1 cellular context compared by ENCODE assay signal in the genomic region with DNA sequence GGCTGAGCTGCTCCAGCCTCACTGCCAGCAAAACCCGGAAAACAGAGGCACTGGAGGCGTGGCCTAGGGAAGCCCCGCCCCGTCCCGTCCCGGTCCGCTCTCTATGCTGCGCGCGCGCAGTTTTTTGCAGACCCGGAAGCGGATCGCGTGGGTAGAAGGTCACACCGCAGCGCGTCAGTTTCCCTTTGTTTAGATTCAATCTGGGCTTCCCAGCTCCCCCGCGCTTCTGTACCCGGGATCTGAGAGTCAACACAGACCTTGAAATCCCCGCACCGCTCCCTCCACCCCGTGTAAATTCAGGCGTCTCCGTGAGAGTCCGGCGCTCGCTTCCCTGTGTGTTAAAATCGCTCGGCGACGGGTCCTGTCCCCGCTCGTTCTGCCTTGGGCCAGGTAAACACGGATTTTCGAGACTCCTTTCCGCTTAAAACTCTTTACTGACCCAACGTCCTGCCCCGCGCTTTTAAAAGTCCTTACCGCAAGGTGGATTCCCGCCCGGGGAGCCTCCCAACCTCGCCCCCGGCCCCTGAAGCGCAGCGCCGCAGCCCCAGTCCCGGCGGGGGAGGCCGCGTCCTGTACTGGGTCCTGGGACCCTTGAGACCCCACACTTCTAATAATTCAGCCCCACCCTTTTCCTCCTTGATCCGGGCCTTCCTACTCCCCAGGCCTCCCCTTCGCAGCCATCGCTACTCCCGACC.
TF ChIP-seq lines count a peak whose summit lies in the region.

TSS of gene ZNF610 (plus strand) at position 127 of the 695 bp plus-strand sequence. CDS start 12,930 bp downstream, outside the sequence.

TF ChIP-seq in HEK293, 187 proteins besides CTCF, POLR2A, EP300 and RAD21 (continued from another document):
- TF ChIP-seq ZSCAN5A (tag by site-specific recombination; IDR thresholded peaks at IDR 0.05) (no peak), ZNF610 (tag by site-specific recombination; IDR thresholded peaks at IDR 0.05; ENCODE audit: borderline replicate concordance) (0 out of 2 replicates have a peak, but pooled peaks have one; percentile 61), ZNF37A (tag by site-specific recombination; IDR thresholded peaks at IDR 0.05) (no peak), ZNF561 (tag by site-specific recombination; IDR thresholded peaks at IDR 0.05; ENCODE audit: borderline replicate concordance) (no peak), SP3 (tag by site-specific recombination; IDR thresholded peaks at IDR 0.05) (peak; percentile 64)
- TF ChIP-seq, protein P1, sequence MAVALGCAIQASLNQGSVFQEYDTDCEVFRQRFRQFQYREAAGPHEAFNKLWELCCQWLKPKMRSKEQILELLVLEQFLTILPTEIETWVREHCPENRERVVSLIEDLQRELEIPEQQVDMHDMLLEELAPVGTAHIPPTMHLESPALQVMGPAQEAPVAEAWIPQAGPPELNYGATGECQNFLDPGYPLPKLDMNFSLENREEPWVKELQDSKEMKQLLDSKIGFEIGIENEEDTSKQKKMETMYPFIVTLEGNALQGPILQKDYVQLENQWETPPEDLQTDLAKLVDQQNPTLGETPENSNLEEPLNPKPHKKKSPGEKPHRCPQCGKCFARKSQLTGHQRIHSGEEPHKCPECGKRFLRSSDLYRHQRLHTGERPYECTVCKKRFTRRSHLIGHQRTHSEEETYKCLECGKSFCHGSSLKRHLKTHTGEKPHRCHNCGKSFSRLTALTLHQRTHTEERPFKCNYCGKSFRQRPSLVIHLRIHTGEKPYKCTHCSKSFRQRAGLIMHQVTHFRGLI (tag by site-specific recombination; IDR thresholded peaks at IDR 0.05), result no peak
